1 cellular context compared by ENCODE assay signal in the genomic region with DNA sequence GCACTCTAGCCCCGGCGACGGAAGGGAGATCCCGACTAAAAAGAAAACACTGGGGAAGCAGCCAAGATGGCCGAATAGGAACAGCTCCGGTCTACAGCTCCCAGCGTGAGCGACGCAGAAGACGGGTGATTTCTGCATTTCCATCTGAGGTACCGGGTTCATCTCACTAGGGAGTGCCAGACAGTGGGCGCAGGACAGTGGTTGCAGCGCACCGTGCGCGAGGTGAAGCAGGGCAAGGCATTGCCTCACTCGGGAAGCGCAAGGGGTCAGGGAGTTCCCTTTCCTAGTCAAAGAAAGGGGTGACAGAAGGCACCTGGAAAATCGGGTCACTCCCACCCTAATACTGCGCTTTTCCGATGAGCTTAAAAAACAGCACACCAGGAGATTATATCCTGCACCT.
DNase-seq lines count a peak whose midpoint lies in the region; TF ChIP-seq lines count a peak whose summit lies in the region.
"Not testable (repeated sequence)": the region's sequence is repeated elsewhere in the genome, so short reads cannot be mapped to it uniquely, and the experiment has no call there.

No MANE protein-coding gene starts in this region.

- not testable (repeated sequence) for H3K27me3 Mint-ChIP-seq in endodermal cell (ENCODE audit: insufficient read depth)

- H3K27ac Mint-ChIP-seq in endodermal cell = not testable (repeated sequence)

- peaks cover 41% of the 10 kb centered on the region for H3K9me3 Mint-ChIP-seq in endodermal cell

- TF ChIP-seq CTCF in endodermal cell (conservative IDR thresholded peaks at IDR 0.05) = not testable (repeated sequence)

- H3K36me3 Mint-ChIP-seq in endodermal cell (ENCODE audit: low read depth) = peaks cover 35% of the 10 kb centered on the region

- not testable (repeated sequence) for DNase-seq in endodermal cell

- not testable (repeated sequence) for H3K27me3 ChIP-seq in endodermal cell (ENCODE audit: control insufficient read depth, insufficient read depth, low read length, poor library complexity, severe bottlenecking)

- not testable (repeated sequence) for H3K4me1 ChIP-seq in endodermal cell (ENCODE audit: control insufficient read depth, insufficient read depth, low read length)

- peak overlapping the region; percentile 27 for H3K4me3 ChIP-seq in endodermal cell (ENCODE audit: low read length)

- WGBS in endodermal cell (ENCODE audit: insufficient coverage in 1 of 2, insufficient read length in 1 of 2), 2 experiments = 90 to 100% methylated on average over 1 to 14 of the region's 21 CpGs

- not testable (repeated sequence) for H3K9ac ChIP-seq in endodermal cell (ENCODE audit: extremely low read depth, low read length, poor library complexity, severe bottlenecking)

- H3K9me3 ChIP-seq in endodermal cell (ENCODE audit: control insufficient read depth, low read length) = peaks cover 27% of the 10 kb centered on the region

- H3K4me1 Mint-ChIP-seq in endodermal cell = not testable (repeated sequence)

- not testable (repeated sequence) for H3K36me3 ChIP-seq in endodermal cell (ENCODE audit: control insufficient read depth, insufficient read depth, low read length)

- not testable (repeated sequence) for H3K4me3 Mint-ChIP-seq in endodermal cell

- not testable (repeated sequence) for H3K27ac ChIP-seq in endodermal cell (ENCODE audit: low read depth, low read length)
